Comparison of ENCODE assay signal across 17 cellular contexts in the genomic region with DNA sequence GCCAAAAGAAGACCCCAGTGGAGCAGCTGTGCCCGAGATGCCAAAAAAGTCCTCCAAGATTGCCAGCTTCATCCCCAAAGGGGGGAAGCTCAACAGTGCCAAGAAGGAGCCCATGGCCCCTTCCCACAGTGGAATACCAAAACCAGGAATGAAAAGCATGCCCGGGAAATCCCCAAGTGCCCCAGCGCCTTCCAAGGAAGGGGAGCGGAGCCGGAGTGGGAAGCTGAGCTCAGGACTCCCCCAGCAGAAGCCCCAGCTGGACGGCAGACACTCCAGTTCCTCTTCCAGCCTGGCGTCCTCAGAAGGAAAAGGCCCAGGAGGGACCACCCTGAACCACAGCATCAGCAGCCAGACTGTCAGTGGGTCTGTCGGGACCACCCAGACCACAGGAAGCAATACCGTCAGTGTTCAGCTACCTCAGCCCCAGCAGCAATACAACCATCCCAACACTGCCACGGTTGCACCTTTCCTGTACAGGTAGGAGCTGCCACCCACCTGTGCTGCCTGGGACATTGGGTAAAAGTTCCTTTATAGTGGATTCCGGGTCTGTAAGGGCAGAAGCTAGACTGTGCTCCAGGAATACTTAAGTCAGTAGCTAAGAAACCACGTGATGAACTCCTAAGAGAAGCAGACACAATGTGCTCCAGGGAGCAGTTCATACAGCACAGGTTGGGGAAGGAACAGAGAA.
"Had no signal": no experiment of that assay in that cellular context is flagged by ENCODE, and none has a peak within 500 bp of the region (broad histone marks: within the 10 kb centered on the region; RNA-seq: fewer than 3 reads in every experiment).

No MANE protein-coding gene starts in this region.

- H3K27ac Mint-ChIP-seq: activated CD4-positive, alpha-beta memory T cell treated with anti-CD3 and anti-CD28 coated beads for 36 hours; activated naive CD8-positive, alpha-beta T cell; dendritic cell treated with granulocyte-macrophage colony-stimulating factor and Interleukin-4, amounts not matched to agents 40 ng/mL and 50 ng/mL, for 4 days; stimulated activated memory B cell treated with anti-CD40 and anti-IgM and Interleukin-4, amounts not matched to agents 10 μg/mL and 1 μg/mL and 100 μg/mL, for 72 hours had no signal

- DNase-seq: activated CD4-positive, alpha-beta memory T cell treated with anti-CD3 and anti-CD28 coated beads for 36 hours; activated effector memory CD4-positive, alpha-beta T cell treated with anti-CD3 and anti-CD28 coated beads, Interleukin-2, amount 50 U/mL, for 16 hours; activated T-cell treated with anti-CD3 and anti-CD28 coated beads, Interleukin-2, amount 50 U/mL, for 4 hours; effector memory CD4-positive, alpha-beta T cell; gastrocnemius medialis; heart right ventricle; left colon; midbrain; stimulated activated CD4-positive, alpha-beta T cell treated with anti-CD3 and anti-CD28 coated beads, Interleukin-2, amount 100 ng/mL, for 48 hours; transverse colon had no signal

- H3K9me3 Mint-ChIP-seq: activated CD4-positive, alpha-beta memory T cell treated with anti-CD3 and anti-CD28 coated beads for 36 hours; activated T-cell treated with anti-CD3 and anti-CD28 coated beads, Interleukin-2, amount 50 U/mL, for 4 hours; dendritic cell treated with granulocyte-macrophage colony-stimulating factor and Interleukin-4, amounts not matched to agents 40 ng/mL and 50 ng/mL, for 4 days; neural progenitor cell; stimulated activated memory B cell treated with anti-CD40 and anti-IgM and Interleukin-4, amounts not matched to agents 10 μg/mL and 1 μg/mL and 100 μg/mL, for 72 hours had no signal

- H3K27ac ChIP-seq: gastrocnemius medialis, heart right ventricle, neural progenitor cell, parathyroid adenoma had no signal

- H3K9me3 ChIP-seq: gastrocnemius medialis, heart right ventricle, transverse colon had no signal

- H3K4me2 ChIP-seq: neural progenitor cell had no signal

- H3K36me3 Mint-ChIP-seq: activated CD4-positive, alpha-beta memory T cell treated with anti-CD3 and anti-CD28 coated beads for 36 hours; activated naive CD8-positive, alpha-beta T cell; stimulated activated memory B cell treated with anti-CD40 and anti-IgM and Interleukin-4, amounts not matched to agents 10 μg/mL and 1 μg/mL and 100 μg/mL, for 72 hours had no signal

- H3K79me2 ChIP-seq: parathyroid adenoma had no signal

- H3K36me3 ChIP-seq: gastrocnemius medialis, neural progenitor cell, transverse colon had no signal

- H3K4me3 Mint-ChIP-seq: activated CD4-positive, alpha-beta memory T cell treated with anti-CD3 and anti-CD28 coated beads for 36 hours; activated naive CD8-positive, alpha-beta T cell; activated T-cell treated with anti-CD3 and anti-CD28 coated beads, Interleukin-2, amount 50 U/mL, for 4 hours; dendritic cell treated with granulocyte-macrophage colony-stimulating factor and Interleukin-4, amounts not matched to agents 40 ng/mL and 50 ng/mL, for 4 days; neural progenitor cell; stimulated activated memory B cell treated with anti-CD40 and anti-IgM and Interleukin-4, amounts not matched to agents 10 μg/mL and 1 μg/mL and 100 μg/mL, for 72 hours had no signal

- H3K4me1 ChIP-seq: parathyroid adenoma had no signal

- H3K27me3 ChIP-seq: brain microvascular endothelial cell, gastrocnemius medialis, heart right ventricle, neural progenitor cell, transverse colon had no signal

- H3K27me3 Mint-ChIP-seq: activated CD4-positive, alpha-beta memory T cell treated with anti-CD3 and anti-CD28 coated beads for 36 hours; dendritic cell treated with granulocyte-macrophage colony-stimulating factor and Interleukin-4, amounts not matched to agents 40 ng/mL and 50 ng/mL, for 4 days had no signal

- H2AFZ ChIP-seq: neural progenitor cell, parathyroid adenoma had no signal

- H3K4me3 ChIP-seq: gastrocnemius medialis, heart right ventricle, lung, neural progenitor cell, transverse colon had no signal

- H3K9ac ChIP-seq: neural progenitor cell, parathyroid adenoma had no signal
